18 cellular contexts compared by ENCODE assay signal in genomic region chr1:203800001-203800400, GRCh38. TPM values are rescaled to one million over a fixed set of nuclear protein-coding genes. Genes with fewer than 3 reads are reported as not detected.
DNase-seq lines count a peak whose midpoint lies in the region; ATAC-seq and TF ChIP-seq lines count a peak whose summit lies in the region.
"Had no signal": no experiment of that assay in that cellular context is flagged by ENCODE, and none has a peak within 500 bp of the region (broad histone marks: within the 10 kb centered on the region; RNA-seq: fewer than 3 reads in every experiment).

No MANE protein-coding gene starts in this region.

- no peak overlapping the region for H2BK12ac ChIP-seq in mesenchymal stem cell (ENCODE audit: low read length in 2 of 2)

- H4K91ac ChIP-seq in mesenchymal stem cell (ENCODE audit: low read length), result no peak overlapping the region

- H3K4me2 ChIP-seq in skeletal muscle satellite cell (ENCODE audit: low read length), result peak overlapping the region; percentile 42
- no peak overlapping the region for H3K4me2 ChIP-seq in mesenchymal stem cell (ENCODE audit: low read length, poor library complexity, severe bottlenecking)

- no peak overlapping the region for H3K18ac ChIP-seq in mesenchymal stem cell (ENCODE audit: low read depth in 1 of 2, low read length in 2 of 2)

- H2AK5ac ChIP-seq in mesenchymal stem cell (ENCODE audit: low read length, severe bottlenecking), result no peak overlapping the region

- intact Hi-C loops in left ventricle myocardium inferior (cut with micrococcal nuclease), result no loop called here

- peaks cover 82% of the 10 kb centered on the region for H3K4me1 ChIP-seq in left ventricle myocardium inferior
- H3K4me1 ChIP-seq in right atrium auricular region, result peaks cover 0 to 52% of the 10 kb centered on the region in 2 donors
- H3K4me1 ChIP-seq in endodermal cell (ENCODE audit: control insufficient read depth, insufficient read depth, low read length), result no peaks in the 10 kb centered on the region
- H3K4me1 ChIP-seq in skeletal muscle satellite cell (ENCODE audit: control insufficient read depth, insufficient read depth, low read length), result peaks cover 37% of the 10 kb centered on the region
- peaks cover 2% of the 10 kb centered on the region for H3K4me1 ChIP-seq in mesenchymal stem cell (ENCODE audit: control insufficient read depth, insufficient read depth, low read depth, low read length)

- no peak overlapping the region for H2AFZ ChIP-seq in mesenchymal stem cell (ENCODE audit: low read depth, low read length)

- peaks cover 30% of the 10 kb centered on the region for H3K4me1 Mint-ChIP-seq in endodermal cell

- H2BK5ac ChIP-seq in mesenchymal stem cell (ENCODE audit: low read depth, low read length, poor library complexity, severe bottlenecking), result no peak overlapping the region

- no peak overlapping the region for H3K4ac ChIP-seq in mesenchymal stem cell (ENCODE audit: low read depth in 1 of 2, low read length in 2 of 2)

- no peaks in the 10 kb centered on the region for H3K27me3 Mint-ChIP-seq in endodermal cell (ENCODE audit: insufficient read depth)
- H3K27me3 Mint-ChIP-seq: effector memory CD8-positive, alpha-beta T cell had no signal

- H3K14ac ChIP-seq in mesenchymal stem cell (ENCODE audit: low read length in 2 of 2), result no peak overlapping the region

- no peak for DNase-seq in left ventricle myocardium inferior
- no peak for DNase-seq in right atrium auricular region (ENCODE audit: low spot score)
- peak; percentile 41 for DNase-seq in OCI-M1 (lab: John Stamatoyannopoulos, UW)
- no peak for DNase-seq in endodermal cell
- no peak for DNase-seq in activated CD4-positive, CD25-positive, alpha-beta regulatory T cell (lab: John Stamatoyannopoulos, UW)
- DNase-seq in mesenchymal stem cell, result no peak
- DNase-seq: activated CD4-positive, alpha-beta T cell treated with anti-CD3 and anti-CD28 coated beads for 48 hours; body of pancreas; DMS79; effector memory CD8-positive, alpha-beta T cell; NCI-H2029; NCI-H69; stimulated activated CD4-positive, alpha-beta T cell treated with anti-CD3 and anti-CD28 coated beads, Interleukin-12 subunit alpha, Interleukin-12 subunit beta, amount 100 ng/mL, for 4 hours had no signal

- H3K36me3 ChIP-seq in left ventricle myocardium inferior (peaks cover 23% of the 10 kb centered on the region), right atrium auricular region (peaks cover 8% of the 10 kb centered on the region), endodermal cell (ENCODE audit: control insufficient read depth, insufficient read depth, low read length) (peaks cover 79% of the 10 kb centered on the region), skeletal muscle satellite cell (ENCODE audit: insufficient read depth, low read length) (peaks cover 54% of the 10 kb centered on the region), mesenchymal stem cell (ENCODE audit: control insufficient read depth in 1 of 2, insufficient read depth in 2 of 2, low read depth in 1 of 2, low read length in 2 of 2) (peaks cover 14 to 44% of the 10 kb centered on the region in 2 experiments)

- no peak overlapping the region for H2BK15ac ChIP-seq in mesenchymal stem cell (ENCODE audit: low read depth, poor library complexity, severe bottlenecking)

- H3K4me3 Mint-ChIP-seq in endodermal cell, result no peak overlapping the region

- 93 to 95% methylated on average over 3 of the region's 3 CpGs for WGBS in endodermal cell (ENCODE audit: insufficient coverage in 1 of 2, insufficient read length in 1 of 2), 2 experiments
- 100% methylated on average over 2 of the region's 3 CpGs for WGBS in mesenchymal stem cell

- peaks cover 54% of the 10 kb centered on the region for H3K36me3 Mint-ChIP-seq in endodermal cell (ENCODE audit: low read depth)

- no peak for TF ChIP-seq CTCF in left ventricle myocardium inferior (IDR thresholded peaks at IDR 0.05; ENCODE audit: borderline replicate concordance)
- no peak for TF ChIP-seq CTCF in right atrium auricular region (IDR thresholded peaks at IDR 0.05)
- TF ChIP-seq CTCF in endodermal cell (conservative IDR thresholded peaks at IDR 0.05), result no peak

- H4K8ac ChIP-seq in mesenchymal stem cell (ENCODE audit: low read length), result no peak overlapping the region

- no peak for ATAC-seq in HG03520 (IDR thresholded peaks at IDR 0.05; ENCODE audit: unreplicated experiment)
- ATAC-seq: body of pancreas; effector memory CD8-positive, alpha-beta T cell had no signal

- H3K9me3 ChIP-seq in left ventricle myocardium inferior (replicated peaks), result no peaks in the 10 kb centered on the region
- H3K9me3 ChIP-seq in right atrium auricular region, result no peaks in the 10 kb centered on the region
- H3K9me3 ChIP-seq in endodermal cell (ENCODE audit: control insufficient read depth, low read length), result peaks cover 19% of the 10 kb centered on the region
- no peaks in the 10 kb centered on the region for H3K9me3 ChIP-seq in skeletal muscle satellite cell (replicated peaks; ENCODE audit: low read length)
- H3K9me3 ChIP-seq in mesenchymal stem cell (ENCODE audit: control insufficient read depth, low read length), result no peaks in the 10 kb centered on the region
- H3K9me3 ChIP-seq: body of pancreas had no signal

- H3K79me1 ChIP-seq in mesenchymal stem cell (replicated peaks; ENCODE audit: low read length, poor library complexity, severe bottlenecking), result no peaks in the 10 kb centered on the region

- H2BK120ac ChIP-seq in mesenchymal stem cell (ENCODE audit: low read depth, low read length), result no peak overlapping the region

- H3K27ac Mint-ChIP-seq in endodermal cell, result no peak overlapping the region

- H3K9me3 Mint-ChIP-seq in endodermal cell, result peaks cover 18% of the 10 kb centered on the region
- H3K9me3 Mint-ChIP-seq: effector memory CD8-positive, alpha-beta T cell had no signal

- H3K9ac ChIP-seq in endodermal cell (ENCODE audit: extremely low read depth, low read length, poor library complexity, severe bottlenecking) (no peak overlapping the region), skeletal muscle satellite cell (ENCODE audit: low read depth, low read length) (no peak overlapping the region), mesenchymal stem cell (ENCODE audit: low read length) (no peak overlapping the region)

- H3K27ac ChIP-seq in left ventricle myocardium inferior (replicated peaks) (peak overlapping the region; percentile 60), right atrium auricular region (no peak overlapping the region), endodermal cell (ENCODE audit: low read depth, low read length) (no peak overlapping the region), mesenchymal stem cell (ENCODE audit: low read length, poor library complexity, severe bottlenecking) (no peak overlapping the region)
- H3K27ac ChIP-seq: HL-60, RWPE1 had no signal

- no peak overlapping the region for H3K23ac ChIP-seq in mesenchymal stem cell (ENCODE audit: low read length in 2 of 2)

- H3K27me3 ChIP-seq in left ventricle myocardium inferior (ENCODE audit: low read depth) (no peaks in the 10 kb centered on the region), right atrium auricular region (no peaks in the 10 kb centered on the region), endodermal cell (ENCODE audit: control insufficient read depth, insufficient read depth, low read length, poor library complexity, severe bottlenecking) (no peaks in the 10 kb centered on the region), skeletal muscle satellite cell (ENCODE audit: control insufficient read depth, insufficient read depth, low read length) (no peaks in the 10 kb centered on the region), mesenchymal stem cell (ENCODE audit: control insufficient read depth in 1 of 2, insufficient read depth in 1 of 2, low read length in 2 of 2) (no peaks in the 10 kb centered on the region)
- H3K27me3 ChIP-seq: body of pancreas had no signal

- no peak overlapping the region for H3K4me3 ChIP-seq in left ventricle myocardium inferior
- no peak overlapping the region for H3K4me3 ChIP-seq in right atrium auricular region
- H3K4me3 ChIP-seq in endodermal cell (ENCODE audit: low read length), result peak overlapping the region; percentile 51
- H3K4me3 ChIP-seq in skeletal muscle satellite cell (ENCODE audit: low read length), result no peak overlapping the region
- H3K4me3 ChIP-seq in mesenchymal stem cell (ENCODE audit: insufficient read depth in 1 of 2, low read depth in 1 of 2, low read length in 2 of 2), result no peak overlapping the region
- H3K4me3 ChIP-seq: body of pancreas had no signal

RNA-seq across cellular contexts. Expression of gene ZBED6, which starts 4.6 kb away (rescaled TPM):
- 11.1 TPM for total RNA-seq in left ventricle myocardium inferior
- total RNA-seq in right atrium auricular region, result 10 to 100 TPM in 1 of 2 donors, 1 to 10 TPM in 1; 8.6 to 13.4 TPM
- total RNA-seq in endodermal cell, result 10 to 100 TPM; 27.8 to 50.4 TPM
- 8.7 TPM for polyA plus RNA-seq in endodermal cell (2013, experiment 1 of 2)
- 9.0 TPM for polyA plus RNA-seq in endodermal cell (2013, experiment 2 of 2)
- 14.2 and 17.5 TPM in 2 replicates for total RNA-seq in skeletal muscle satellite cell (2012; rRNA removed)
- 18.9 TPM for polyA plus RNA-seq in mesenchymal stem cell (2013, experiment 1 of 2)
- 18.6 TPM for polyA plus RNA-seq in mesenchymal stem cell (2013, experiment 2 of 2)

RNA-seq across cellular contexts. Expression of gene ZC3H11A, which starts 4.6 kb away (rescaled TPM):
- total RNA-seq in left ventricle myocardium inferior (50.1 TPM), right atrium auricular region (10 to 100 TPM; 53.1 to 56.0 TPM), endodermal cell (100 to 1,000 TPM in 1 of 2 donors, 10 to 100 TPM in 1; 83.9 to 119 TPM)
- polyA plus RNA-seq in endodermal cell (2013, experiment 1 of 2), result 76.8 TPM
- 75.4 TPM for polyA plus RNA-seq in endodermal cell (2013, experiment 2 of 2)
- total RNA-seq in skeletal muscle satellite cell (2012; rRNA removed), result 64.2 and 74.0 TPM in 2 replicates
- 47.8 TPM for polyA plus RNA-seq in mesenchymal stem cell (2013, experiment 1 of 2)
- polyA plus RNA-seq in mesenchymal stem cell (2013, experiment 2 of 2), result 44.7 TPM

RNA-seq across cellular contexts. Expression of gene LAX1, which starts 35.0 kb away (rescaled TPM):
- total RNA-seq in left ventricle myocardium inferior (not detected), right atrium auricular region (not detected), endodermal cell (under 1 TPM in 1 of 2 donors, not detected in 1; 0.15 TPM)
- polyA plus RNA-seq in endodermal cell (2013, experiment 1 of 2), result not detected
- polyA plus RNA-seq in endodermal cell (2013, experiment 2 of 2), result not detected
- total RNA-seq in skeletal muscle satellite cell (2012; rRNA removed), result under 0.01 TPM in 1 of 2 replicates, not detected in the other
- not detected for polyA plus RNA-seq in mesenchymal stem cell (2013, experiment 1 of 2)
- 0.01 TPM for polyA plus RNA-seq in mesenchymal stem cell (2013, experiment 2 of 2)
- total RNA-seq: frontal cortex had no signal
